ENCODE assay signal across 8 cellular contexts in genomic region chr1:149811514-149811889, GRCh38. TPM values are rescaled to one million over a fixed set of nuclear protein-coding genes. Genes with fewer than 3 reads are reported as not detected.
DNase-seq lines count a peak whose midpoint lies in the region; ATAC-seq and TF ChIP-seq lines count a peak whose summit lies in the region.
"Not testable (repeated sequence)": the region's sequence is repeated elsewhere in the genome, so short reads cannot be mapped to it uniquely, and the experiment has no call there.

No MANE protein-coding gene starts in this region.

- not testable (repeated sequence) for H3K9me3 ChIP-seq in right lobe of liver

- not testable (repeated sequence) for H3K9me3 Mint-ChIP-seq in activated T-cell treated with anti-CD3 and anti-CD28 coated beads, Interleukin-2, amount 50 U/mL, for 4 hours

- ATAC-seq in GM21447 (IDR thresholded peaks at IDR 0.05; ENCODE audit: unreplicated experiment) (peak; percentile 24), HG03460 (IDR thresholded peaks at IDR 0.05; ENCODE audit: unreplicated experiment) (peak; percentile 21), right lobe of liver (peak in 3 of 4 donors; percentile 1 to 6 (median 1))
- peak; percentile 25 to 28 for ATAC-seq in activated T-cell treated with anti-CD3 and anti-CD28 coated beads, Interleukin-2, amount 50 U/mL, for 4 hours

- not testable (repeated sequence) for H3K4me1 Mint-ChIP-seq in activated T-cell treated with anti-CD3 and anti-CD28 coated beads, Interleukin-2, amount 50 U/mL, for 4 hours (ENCODE audit: low read depth)

- not testable (repeated sequence) for H3K27me3 Mint-ChIP-seq in activated T-cell treated with anti-CD3 and anti-CD28 coated beads, Interleukin-2, amount 50 U/mL, for 4 hours (ENCODE audit: low read depth)

- not testable (repeated sequence) for TF ChIP-seq CTCF in right lobe of liver (IDR thresholded peaks at IDR 0.05)

- H3K36me3 ChIP-seq in right lobe of liver = not testable (repeated sequence)

- intact Hi-C loops in right lobe of liver (cut with DNase I) = not testable (repeated sequence)

- peak overlapping the region; percentile 88 for H3K4me3 Mint-ChIP-seq in activated T-cell treated with anti-CD3 and anti-CD28 coated beads, Interleukin-2, amount 50 U/mL, for 4 hours

- H3K36me3 Mint-ChIP-seq in activated T-cell treated with anti-CD3 and anti-CD28 coated beads, Interleukin-2, amount 50 U/mL, for 4 hours (ENCODE audit: insufficient read depth) = not testable (repeated sequence)

- DNase-seq in COLO668 (lab: John Stamatoyannopoulos, UW; ENCODE audit: unreplicated experiment) (peak; percentile 12), OCI-M1 (lab: John Stamatoyannopoulos, UW) (peak; percentile 65)
- DNase-seq in activated T-cell treated with anti-CD3 and anti-CD28 coated beads, Interleukin-2, amount 50 U/mL, for 4 hours; epithelial cell of prostate (ENCODE audit: low read depth, low spot score); right lobe of liver: not testable (repeated sequence)
- DNase-seq in stimulated activated CD4-positive, alpha-beta T cell treated with anti-CD3 and anti-CD28 coated beads, Interleukin-1b, Interleukin-23, amount 100 ng/mL, for 48 hours = peak; percentile 53

- peak overlapping the region; percentile 59 for H3K27ac ChIP-seq in epithelial cell of prostate
- H3K27ac ChIP-seq in right lobe of liver = not testable (repeated sequence)

- not testable (repeated sequence) for H3K4me1 ChIP-seq in right lobe of liver

- not testable (repeated sequence) for TF ChIP-seq POLR2A in right lobe of liver (IDR thresholded peaks at IDR 0.05)

- peak overlapping the region in 1 of 3 donors; percentile 39 for H3K4me3 ChIP-seq in right lobe of liver

- H3K27me3 ChIP-seq in right lobe of liver = not testable (repeated sequence)

- WGBS in right lobe of liver (ENCODE audit: insufficient coverage, low coverage, low lambda C conversion rate, missing lambda C conversion rate) = 7% methylated on average over 9 of the region's 14 CpGs

RNA-seq across cellular contexts. Expression of gene FCGR1A, which starts 29.0 kb away (rescaled TPM):
- total RNA-seq in activated T-cell treated with anti-CD3 and anti-CD28 coated beads, Interleukin-2, amount 50 U/mL, for 4 hours = not detected
- total RNA-seq in right lobe of liver = 10 to 100 TPM in 1 of 6 experiments, 1 to 10 TPM in 5; 1.3 to 15.9 (median 3.6) TPM
